In the genomic region with DNA sequence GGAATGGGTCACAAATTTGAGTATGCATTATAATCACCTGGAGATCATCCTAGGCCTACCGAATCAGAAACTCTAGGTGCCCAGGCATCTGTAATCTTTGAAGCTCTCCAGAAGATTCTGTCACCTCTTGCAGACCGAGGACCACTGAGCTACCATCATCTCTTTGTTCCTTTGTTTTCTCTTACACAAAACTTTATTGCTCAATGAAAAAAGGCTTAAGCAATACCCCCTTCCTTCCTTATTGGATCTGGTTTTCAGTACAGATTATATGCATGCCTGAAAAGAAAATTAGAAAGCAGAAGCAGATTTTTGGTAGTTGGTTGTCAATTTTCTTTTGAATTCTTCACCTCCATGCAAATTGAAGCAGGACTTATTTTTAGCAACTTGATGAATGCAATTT, we compare ENCODE assay signal across 25 cellular contexts.
A peak's percentile ranks its signal among the peaks of the same experiment; 100 is the strongest.
DNase-seq lines count a peak whose midpoint lies in the region; ATAC-seq and TF ChIP-seq lines count a peak whose summit lies in the region.
"Had no signal": no experiment of that assay in that cellular context is flagged by ENCODE, and none has a peak within 500 bp of the region (broad histone marks: within the 10 kb centered on the region; RNA-seq: fewer than 3 reads in every experiment).

No MANE protein-coding gene starts in this region.

- H3K4me3 ChIP-seq in adipocyte (ENCODE audit: low read length) (no peak overlapping the region), neutrophil (ENCODE audit: low read depth in 1 of 2, low read length in 1 of 2) (peak overlapping the region; percentile 8 to 9)
- H3K4me3 ChIP-seq: BLaER1 treated with 17β-estradiol and CSF1 and Interleukin-3, amounts not matched to agents 10 nM and 100 nM; pancreas had no signal

- TF ChIP-seq CTCF in neutrophil (IDR thresholded peaks at IDR 0.05): no peak

- peak overlapping the region; percentile 68 for H3K27ac ChIP-seq in neutrophil
- H3K27ac ChIP-seq: BLaER1 treated with 17β-estradiol and CSF1 and Interleukin-3, amounts not matched to agents 10 nM and 100 nM; pancreas had no signal

- in situ Hi-C loops in KBM-7 (cut with MboI; ENCODE audit: low pct_unique_long_range_greater_than_20kb, low sequenced_read_pairs): no loop called here

- no peaks in the 10 kb centered on the region for H3K27me3 ChIP-seq in adipocyte (replicated peaks; ENCODE audit: control insufficient read depth, insufficient read depth, low read length)
- no peaks in the 10 kb centered on the region for H3K27me3 ChIP-seq in neutrophil
- H3K27me3 ChIP-seq: BLaER1 treated with 17β-estradiol and CSF1 and Interleukin-3, amounts not matched to agents 10 nM and 100 nM; pancreas had no signal

- ATAC-seq in GM21786 (IDR thresholded peaks at IDR 0.05; ENCODE audit: unreplicated experiment): no peak
- ATAC-seq: activated CD4-positive, alpha-beta T cell treated with anti-CD3 and anti-CD28 coated beads for 36 hours; activated CD8-positive, alpha-beta T cell treated with anti-CD3 and anti-CD28 coated beads for 36 hours; left cardiac atrium; SK-N-SH treated with all-trans-retinoic acid at 6 μM for 48 hours; stimulated activated naive B cell treated with anti-CD40 and anti-IgM and Interleukin-4, amounts not matched to agents 10 μg/mL and 1 μg/mL and 100 μg/mL, for 72 hours had no signal

- no peaks in the 10 kb centered on the region for H3K9me3 ChIP-seq in adipocyte (ENCODE audit: control insufficient read depth, low read length)
- H3K9me3 ChIP-seq in neutrophil: peaks cover under 1% of the 10 kb centered on the region
- H3K9me3 ChIP-seq: pancreas had no signal

- no peak overlapping the region for H3K9ac ChIP-seq in adipocyte (ENCODE audit: low read length)
- H3K9ac ChIP-seq: BLaER1 treated with 17β-estradiol and CSF1 and Interleukin-3, amounts not matched to agents 10 nM and 100 nM had no signal

- H3K4me1 ChIP-seq in adipocyte (ENCODE audit: control insufficient read depth, insufficient read depth, low read length): peaks cover 6% of the 10 kb centered on the region
- H3K4me1 ChIP-seq in neutrophil (ENCODE audit: control insufficient read depth in 1 of 2, insufficient read depth in 1 of 2, low read depth in 1 of 2, low read length in 1 of 2): peaks cover 59 to 68% of the 10 kb centered on the region in 2 experiments
- H3K4me1 ChIP-seq: pancreas had no signal

- H3K36me3 ChIP-seq in adipocyte (ENCODE audit: control insufficient read depth, insufficient read depth, low read length, severe bottlenecking) (no peaks in the 10 kb centered on the region), neutrophil (peaks cover 28% of the 10 kb centered on the region)
- H3K36me3 ChIP-seq: pancreas had no signal

- DNase-seq in KBM-7 (peak; percentile 27), NOMO-1 (lab: John Stamatoyannopoulos, UW; ENCODE audit: unreplicated experiment in 2 of 2) (peak; percentile 75 to 87), adipocyte (ENCODE audit: low read depth) (peak; percentile 39), NCI-H2196 (lab: John Stamatoyannopoulos, UW; ENCODE audit: unreplicated experiment) (no peak), NCI-H1417 treated with DMSO at 0.1 percent for 48 hours (lab: John Stamatoyannopoulos, UW) (no peak)
- DNase-seq: activated CD4-positive, alpha-beta T cell treated with anti-CD3 and anti-CD28 coated beads for 36 hours; activated CD8-positive, alpha-beta memory T cell treated with anti-CD3 and anti-CD28 coated beads, Interleukin-2, amount 50 U/mL, for 48 hours; activated CD8-positive, alpha-beta T cell treated with anti-CD3 and anti-CD28 coated beads for 36 hours; activated naive CD4-positive, alpha-beta T cell treated with anti-CD3 and anti-CD28 coated beads for 36 hours; anterior cingulate cortex; DMS79; HCEC 1CT; hypothalamus; immature natural killer cell; left cardiac atrium; mesenchymal stem cell; NCI-H1436; NCI-H2081 treated with DMSO at 0.1 percent for 48 hours; pancreas; small intestine; stimulated activated naive B cell treated with anti-CD40 and anti-IgM and Interleukin-4, amounts not matched to agents 10 μg/mL and 1 μg/mL and 100 μg/mL, for 72 hours had no signal

Comparison
In these comparisons a context has a peak if more than half of its experiments do, and no peak if none do; other contexts are left out.
1. DNase-seq: peak in KBM-7 (single experiment), NOMO-1 (2 of 2) and adipocyte (single experiment); none in NCI-H2196 (single experiment) and NCI-H1417 treated with DMSO at 0.1 percent for 48 hours (single experiment).